ENCODE assay signal across 14 cellular contexts in the genomic region with DNA sequence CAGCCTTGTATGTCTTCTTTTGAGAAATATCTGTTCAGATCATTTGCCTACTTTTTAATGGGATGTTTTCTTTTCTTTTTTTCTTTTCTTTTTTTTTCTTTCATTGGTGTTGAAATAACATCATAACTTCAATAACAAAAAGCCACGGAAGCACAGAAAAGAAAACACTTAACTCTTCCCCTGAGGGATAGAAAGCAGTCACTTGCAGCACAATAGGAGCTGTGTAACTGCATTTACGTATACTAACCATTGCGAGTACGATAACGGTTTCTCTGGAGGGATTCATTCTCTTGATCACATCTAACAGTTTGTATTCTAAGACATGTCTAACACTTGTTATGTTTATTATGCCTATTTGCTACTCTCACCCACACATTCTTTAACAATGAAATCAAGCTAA. TPM values are rescaled to one million over a fixed set of nuclear protein-coding genes. Genes with fewer than 3 reads are reported as not detected.
DNase-seq lines count a peak whose midpoint lies in the region; ATAC-seq and TF ChIP-seq lines count a peak whose summit lies in the region.
"Had no signal": no experiment of that assay in that cellular context is flagged by ENCODE, and none has a peak within 500 bp of the region (broad histone marks: within the 10 kb centered on the region; RNA-seq: fewer than 3 reads in every experiment).

No MANE protein-coding gene starts in this region.

- H3K4me2 ChIP-seq in fibroblast of lung (ENCODE audit: extremely low read depth, insufficient read depth, low read length): no peak overlapping the region
- peak overlapping the region; percentile 76 for H3K4me2 ChIP-seq in osteoblast (ENCODE audit: insufficient read depth, low read length)
- H3K4me2 ChIP-seq: GM23338 had no signal

- H3K79me2 ChIP-seq in fibroblast of lung (ENCODE audit: control insufficient read depth, insufficient read depth, low read length) (no peaks in the 10 kb centered on the region), osteoblast (ENCODE audit: insufficient read depth, low read length) (no peaks in the 10 kb centered on the region)

- peaks cover 0 to 4% (median 0%) of the 10 kb centered on the region in 5 donors for H3K36me3 Mint-ChIP-seq in naive thymus-derived CD4-positive, alpha-beta T cell
- H3K36me3 Mint-ChIP-seq: CD8-positive, alpha-beta T cell had no signal

- no peak for TF ChIP-seq CTCF in fibroblast of lung (conservative IDR thresholded peaks at IDR 0.05 in 1 of 2, IDR thresholded peaks at IDR 0.05 in 1 of 2; ENCODE audit: low read depth in 1 of 2, low read length in 2 of 2)
- TF ChIP-seq CTCF in osteoblast (IDR thresholded peaks at IDR 0.05; ENCODE audit: extremely low read depth, low read depth, low read length): no peak

- H3K9ac ChIP-seq in fibroblast of lung (ENCODE audit: insufficient read depth, low read length): no peak overlapping the region

- POLR2A ChIA-PET in naive thymus-derived CD4-positive, alpha-beta T cell (lab: Charles Lee): no interaction called here

- H4K20me1 ChIP-seq in fibroblast of lung (ENCODE audit: control insufficient read depth, extremely low read depth, insufficient read depth, low read length) (no peaks in the 10 kb centered on the region), osteoblast (ENCODE audit: insufficient read depth, low read length) (no peaks in the 10 kb centered on the region)

- peak overlapping the region; percentile 51 for H2AFZ ChIP-seq in fibroblast of lung (ENCODE audit: low read length)
- peak overlapping the region; percentile 4 for H2AFZ ChIP-seq in osteoblast (ENCODE audit: low read length)
- H2AFZ ChIP-seq: GM23338 had no signal

- peaks cover 15 to 37% (median 19%) of the 10 kb centered on the region in 5 donors for H3K27me3 Mint-ChIP-seq in naive thymus-derived CD4-positive, alpha-beta T cell

- peaks cover 0 to 1% (median 0%) of the 10 kb centered on the region in 11 donors for H3K9me3 Mint-ChIP-seq in naive thymus-derived CD4-positive, alpha-beta T cell
- H3K9me3 Mint-ChIP-seq: CD8-positive, alpha-beta T cell had no signal

- H3K4me1 ChIP-seq in fibroblast of lung (ENCODE audit: control insufficient read depth, extremely low read depth, insufficient read depth, low read length) (no peaks in the 10 kb centered on the region), osteoblast (ENCODE audit: insufficient read depth, low read length) (peaks cover 3% of the 10 kb centered on the region)
- H3K4me1 ChIP-seq in naive thymus-derived CD4-positive, alpha-beta T cell (ENCODE audit: control insufficient read depth in 2 of 2, insufficient read depth in 2 of 2, low read length in 2 of 2): no peaks in the 10 kb centered on the region
- H3K4me1 ChIP-seq: Caco-2 had no signal

- no peak overlapping the region for H3K27ac ChIP-seq in fibroblast of lung (ENCODE audit: insufficient read depth, low read length)
- no peak overlapping the region for H3K27ac ChIP-seq in osteoblast (ENCODE audit: low read depth, low read length)
- H3K27ac ChIP-seq in naive thymus-derived CD4-positive, alpha-beta T cell (ENCODE audit: low read depth, low read length): no peak overlapping the region

- H3K27me3 ChIP-seq in MG63 (no peaks in the 10 kb centered on the region), fibroblast of lung (ENCODE audit: control insufficient read depth, insufficient read depth, low read length) (peaks cover 3% of the 10 kb centered on the region), osteoblast (ENCODE audit: insufficient read depth, low read length) (peaks cover 29% of the 10 kb centered on the region)
- H3K27me3 ChIP-seq in naive thymus-derived CD4-positive, alpha-beta T cell (ENCODE audit: control insufficient read depth in 2 of 2, insufficient read depth in 2 of 2, low read length in 2 of 2): no peaks in the 10 kb centered on the region

- ATAC-seq in HG02642 (IDR thresholded peaks at IDR 0.05; ENCODE audit: poor library complexity, unreplicated experiment) (no peak), GM18505 (IDR thresholded peaks at IDR 0.05; ENCODE audit: unreplicated experiment) (no peak)
- no peak for ATAC-seq in naive thymus-derived CD4-positive, alpha-beta T cell
- ATAC-seq: CD8-positive, alpha-beta T cell; GM23338 had no signal

- no peaks in the 10 kb centered on the region for H3K4me1 Mint-ChIP-seq in naive thymus-derived CD4-positive, alpha-beta T cell
- H3K4me1 Mint-ChIP-seq: GM23338 had no signal

- no peak for TF ChIP-seq POLR2A in GM18505 (IDR thresholded peaks at IDR 0.05; ENCODE audit: borderline replicate concordance, extremely low read depth, insufficient read depth, insufficient read length)

- H3K36me3 ChIP-seq in MG63 (no peaks in the 10 kb centered on the region), fibroblast of lung (ENCODE audit: control insufficient read depth, insufficient read depth, low read length) (no peaks in the 10 kb centered on the region), osteoblast (ENCODE audit: insufficient read depth, low read length) (no peaks in the 10 kb centered on the region)
- H3K36me3 ChIP-seq in naive thymus-derived CD4-positive, alpha-beta T cell (ENCODE audit: control insufficient read depth in 2 of 3, insufficient read depth in 3 of 3, low read length in 3 of 3): no peaks in the 10 kb centered on the region

- no peak overlapping the region for H3K27ac Mint-ChIP-seq in naive thymus-derived CD4-positive, alpha-beta T cell
- H3K27ac Mint-ChIP-seq: CD14-positive monocyte; CD8-positive, alpha-beta T cell; GM23338 had no signal

- H3K4me3 ChIP-seq in MG63: peak overlapping the region; percentile 0; the same call in 1 of the 2 replicates
- no peak overlapping the region for H3K4me3 ChIP-seq in fibroblast of lung (replicated peaks in 1 of 4; ENCODE audit: control extremely low read depth in 1 of 4, insufficient read depth in 1 of 4, low read depth in 3 of 4, low read length in 4 of 4)
- H3K4me3 ChIP-seq in osteoblast (ENCODE audit: insufficient read depth, low read length): peak overlapping the region; percentile 49
- H3K4me3 ChIP-seq in naive thymus-derived CD4-positive, alpha-beta T cell (ENCODE audit: low read length): no peak overlapping the region
- H3K4me3 ChIP-seq: GM23338 had no signal

- no peak for DNase-seq in MG63
- DNase-seq in fibroblast of lung (ENCODE audit: low read depth in 2 of 2): no peak
- peak; percentile 15 for DNase-seq in osteoblast (ENCODE audit: insufficient read length, low spot score, missing footprints)
- DNase-seq in naive thymus-derived CD4-positive, alpha-beta T cell: no peak
- no peak for DNase-seq in epidermal melanocyte (ENCODE audit: insufficient read length, low spot score)
- DNase-seq: Caco-2; CD8-positive, alpha-beta T cell; DND-41; GDM1; H7 had no signal

- intact Hi-C loops in naive thymus-derived CD4-positive, alpha-beta T cell (cut with micrococcal nuclease): no loop called here

- H3K4me3 Mint-ChIP-seq in naive thymus-derived CD4-positive, alpha-beta T cell: no peak overlapping the region
- H3K4me3 Mint-ChIP-seq: CD14-positive monocyte; CD8-positive, alpha-beta T cell; GM23338 had no signal

- H3K9me3 ChIP-seq in MG63 (no peaks in the 10 kb centered on the region), fibroblast of lung (ENCODE audit: control insufficient read depth, insufficient read depth, low read depth, low read length) (no peaks in the 10 kb centered on the region), osteoblast (ENCODE audit: low read depth, low read length) (no peaks in the 10 kb centered on the region)
- no peaks in the 10 kb centered on the region for H3K9me3 ChIP-seq in naive thymus-derived CD4-positive, alpha-beta T cell (ENCODE audit: control insufficient read depth in 2 of 3, low read length in 3 of 3)
- H3K9me3 ChIP-seq: Caco-2 had no signal

- CTCF ChIA-PET in naive thymus-derived CD4-positive, alpha-beta T cell (lab: Charles Lee): no interaction called here

RNA-seq across cellular contexts. Expression of a gene that starts 27.3 kb away (rescaled TPM):
- total RNA-seq in MG63 (2014; rRNA removed; shearing (Covaris generic); ENCODE audit: low replicate concordance): 96.1 and 152 TPM in 2 replicates
- total RNA-seq in fibroblast of lung (7.2 and 11.2 TPM in 2 replicates), osteoblast (12.3 and 12.7 TPM in 2 replicates)
- 11.8 and 18.7 TPM in 2 replicates for polyA plus RNA-seq in fibroblast of lung
- 7.8 and 13.0 TPM in 2 replicates for polyA plus RNA-seq in fibroblast of lung (2012)
- 12.2 and 22.9 TPM in 2 replicates for polyA minus RNA-seq in fibroblast of lung (ENCODE audit: low replicate concordance)
- total RNA-seq in naive thymus-derived CD4-positive, alpha-beta T cell: 10 to 100 TPM in 1 of 5 experiments, 1 to 10 TPM in 4; 3.9 to 15.4 (median 4.7) TPM
- 1 to 10 TPM; 1.8 to 3.2 TPM for polyA plus RNA-seq in naive thymus-derived CD4-positive, alpha-beta T cell

RNA-seq across cellular contexts. Expression of a gene that starts 27.8 kb away (rescaled TPM):
- 117 and 228 TPM in 2 replicates for total RNA-seq in MG63 (2014; rRNA removed; shearing (Covaris generic); ENCODE audit: low replicate concordance)
- total RNA-seq in fibroblast of lung (35.7 and 38.6 TPM in 2 replicates), osteoblast (29.0 and 29.2 TPM in 2 replicates)
- 28.3 and 34.8 TPM in 2 replicates for polyA plus RNA-seq in fibroblast of lung
- 17.2 and 20.2 TPM in 2 replicates for polyA plus RNA-seq in fibroblast of lung (2012)
- 1.8 and 5.0 TPM in 2 replicates for polyA minus RNA-seq in fibroblast of lung (ENCODE audit: low replicate concordance)
- total RNA-seq in naive thymus-derived CD4-positive, alpha-beta T cell: 10 to 100 TPM; 12.5 to 25.8 (median 17.5) TPM
- 1 to 10 TPM; 6.5 to 8.7 TPM for polyA plus RNA-seq in naive thymus-derived CD4-positive, alpha-beta T cell

Comparison
In these comparisons a context has a peak if more than half of its experiments do, and no peak if none do; other contexts are left out.
1. H3K4me3 ChIP-seq: peak in MG63 (single experiment) and osteoblast (single experiment); none in fibroblast of lung (0 of 4) and naive thymus-derived CD4-positive, alpha-beta T cell (single experiment).